Comparison of ENCODE assay signal across 23 cellular contexts in the genomic region with DNA sequence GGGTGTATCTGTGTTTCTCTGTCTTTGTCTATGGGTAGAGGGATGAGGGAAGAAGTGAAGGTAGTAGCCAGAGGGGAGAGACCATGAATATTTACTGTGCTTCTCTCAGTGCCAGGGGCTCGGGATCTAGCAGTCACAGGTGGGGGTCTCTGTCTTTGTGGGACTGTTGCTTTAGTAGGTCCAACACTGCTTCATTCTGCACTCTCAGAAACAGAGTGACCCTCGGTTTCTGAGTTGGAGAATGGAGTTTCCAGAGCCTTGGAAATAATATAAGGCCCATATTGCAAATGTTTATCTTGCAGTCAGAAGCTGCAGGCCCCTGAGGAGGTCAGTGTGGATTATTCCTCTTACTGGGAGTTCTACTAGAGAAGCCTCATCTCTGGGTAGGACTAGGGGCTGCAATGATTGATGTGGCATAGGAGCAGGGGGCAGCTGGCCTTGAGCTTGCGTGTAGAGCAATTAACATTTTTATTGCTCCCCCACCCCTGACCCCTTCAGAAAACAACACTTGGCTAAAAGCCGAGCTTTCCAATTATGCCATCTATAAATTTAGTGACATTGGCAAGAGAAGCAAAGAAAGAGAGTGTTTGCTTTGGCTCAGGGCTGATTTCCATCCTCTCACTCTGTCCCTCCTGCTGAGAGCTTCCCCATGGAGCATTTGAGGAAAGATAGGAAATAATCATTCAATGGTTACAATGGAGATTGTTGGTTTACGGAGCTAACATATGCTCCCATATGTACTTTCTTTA. TPM values are rescaled to one million over a fixed set of nuclear protein-coding genes. Genes with fewer than 3 reads are reported as not detected.
DNase-seq lines count a peak whose midpoint lies in the region; ATAC-seq lines count a peak whose summit lies in the region.
"Had no signal": no experiment of that assay in that cellular context is flagged by ENCODE, and none has a peak within 500 bp of the region (broad histone marks: within the 10 kb centered on the region; RNA-seq: fewer than 3 reads in every experiment).

No MANE protein-coding gene starts in this region.

- H3K4me3 ChIP-seq in H7 (ENCODE audit: insufficient read depth, low read depth, low read length), result no peak overlapping the region
- H3K4me3 ChIP-seq in CD8-positive, alpha-beta memory T cell (ENCODE audit: low read length), result no peak overlapping the region
- H3K4me3 ChIP-seq: gastrocnemius medialis, pancreas had no signal

- no peaks in the 10 kb centered on the region for H3K9me3 ChIP-seq in CD8-positive, alpha-beta memory T cell (ENCODE audit: low read length)
- H3K9me3 ChIP-seq: gastrocnemius medialis, pancreas had no signal

- no peak overlapping the region for H3K27ac ChIP-seq in CD8-positive, alpha-beta memory T cell (ENCODE audit: low read depth, low read length)
- H3K27ac ChIP-seq: gastrocnemius medialis, pancreas had no signal

- no peaks in the 10 kb centered on the region for H3K9me3 Mint-ChIP-seq in CD8-positive, alpha-beta memory T cell
- H3K9me3 Mint-ChIP-seq: activated CD4-positive, alpha-beta memory T cell treated with anti-CD3 and anti-CD28 coated beads for 36 hours; activated naive CD4-positive, alpha-beta T cell treated with anti-CD3 and anti-CD28 coated beads for 36 hours; memory B cell; stimulated activated memory B cell treated with anti-CD40 and anti-IgM and Interleukin-4, amounts not matched to agents 10 μg/mL and 1 μg/mL and 100 μg/mL, for 72 hours had no signal

- peaks cover 0 to 4% of the 10 kb centered on the region in 2 donors for H3K27me3 Mint-ChIP-seq in CD8-positive, alpha-beta memory T cell
- H3K27me3 Mint-ChIP-seq: activated CD4-positive, alpha-beta memory T cell treated with anti-CD3 and anti-CD28 coated beads for 36 hours; naive B cell had no signal

- DNase-seq in H7 (peak; percentile 15), NCI-H146 treated with DMSO at 0.1 percent for 48 hours (lab: John Stamatoyannopoulos, UW; ENCODE audit: unreplicated experiment) (peak; percentile 12), NCI-H510A treated with DMSO at 0.1 percent for 48 hours (lab: John Stamatoyannopoulos, UW) (peak; percentile 71), left kidney (ENCODE audit: low read depth, low spot score) (peak; percentile 89), NAMALWA (ENCODE audit: low spot score) (no peak), NOMO-1 (lab: John Stamatoyannopoulos, UW; ENCODE audit: unreplicated experiment in 2 of 2) (no peak)
- no peak for DNase-seq in CD8-positive, alpha-beta memory T cell
- DNase-seq: activated CD4-positive, alpha-beta memory T cell treated with anti-CD3 and anti-CD28 coated beads for 36 hours; activated naive CD4-positive, alpha-beta T cell treated with anti-CD3 and anti-CD28 coated beads for 36 hours; activated T-cell treated with anti-CD3 and anti-CD28 coated beads, Interleukin-2, amount 50 U/mL, for 1 hour; central memory CD4-positive, alpha-beta T cell; EL; gastrocnemius medialis; naive B cell; pancreas; Right ventricle myocardium superior had no signal

- no peak overlapping the region for H3K4me3 Mint-ChIP-seq in CD8-positive, alpha-beta memory T cell
- H3K4me3 Mint-ChIP-seq: activated CD4-positive, alpha-beta memory T cell treated with anti-CD3 and anti-CD28 coated beads for 36 hours; activated naive CD4-positive, alpha-beta T cell treated with anti-CD3 and anti-CD28 coated beads for 36 hours; memory B cell; naive B cell; stimulated activated memory B cell treated with anti-CD40 and anti-IgM and Interleukin-4, amounts not matched to agents 10 μg/mL and 1 μg/mL and 100 μg/mL, for 72 hours had no signal

- POLR2A ChIA-PET in CD8-positive, alpha-beta memory T cell (lab: Charles Lee), result no interaction called here

- no peak for ATAC-seq in HG02840 (IDR thresholded peaks at IDR 0.05; ENCODE audit: low FRiP score, unreplicated experiment)
- ATAC-seq: gastrocnemius medialis, pancreas had no signal

- no peak overlapping the region for H3K27ac Mint-ChIP-seq in CD8-positive, alpha-beta memory T cell
- H3K27ac Mint-ChIP-seq: activated CD4-positive, alpha-beta memory T cell treated with anti-CD3 and anti-CD28 coated beads for 36 hours; activated naive CD4-positive, alpha-beta T cell treated with anti-CD3 and anti-CD28 coated beads for 36 hours; memory B cell; naive B cell; stimulated activated memory B cell treated with anti-CD40 and anti-IgM and Interleukin-4, amounts not matched to agents 10 μg/mL and 1 μg/mL and 100 μg/mL, for 72 hours had no signal

- H3K4me1 ChIP-seq in CD8-positive, alpha-beta memory T cell (ENCODE audit: insufficient read depth, low read length), result no peaks in the 10 kb centered on the region
- H3K4me1 ChIP-seq: gastrocnemius medialis, pancreas had no signal

- peaks cover 0 to under 1% (median 0%) of the 10 kb centered on the region in 3 donors for H3K4me1 Mint-ChIP-seq in CD8-positive, alpha-beta memory T cell
- H3K4me1 Mint-ChIP-seq: memory B cell; naive B cell; stimulated activated memory B cell treated with anti-CD40 and anti-IgM and Interleukin-4, amounts not matched to agents 10 μg/mL and 1 μg/mL and 100 μg/mL, for 72 hours had no signal

- no peaks in the 10 kb centered on the region; the same call in none of the 2 replicates for H3K27me3 ChIP-seq in H7 (ENCODE audit: control insufficient read depth, insufficient read depth, low read length)
- no peaks in the 10 kb centered on the region for H3K27me3 ChIP-seq in CD8-positive, alpha-beta memory T cell (ENCODE audit: insufficient read depth, low read length, poor library complexity, severe bottlenecking)
- H3K27me3 ChIP-seq: gastrocnemius medialis, pancreas had no signal

- H3K36me3 Mint-ChIP-seq in CD8-positive, alpha-beta memory T cell, result no peaks in the 10 kb centered on the region
- H3K36me3 Mint-ChIP-seq: activated CD4-positive, alpha-beta memory T cell treated with anti-CD3 and anti-CD28 coated beads for 36 hours; memory B cell; naive B cell; stimulated activated memory B cell treated with anti-CD40 and anti-IgM and Interleukin-4, amounts not matched to agents 10 μg/mL and 1 μg/mL and 100 μg/mL, for 72 hours had no signal

- no peaks in the 10 kb centered on the region for H3K36me3 ChIP-seq in H7 (replicated peaks; ENCODE audit: control insufficient read depth, insufficient read depth, low read length)
- H3K36me3 ChIP-seq in CD8-positive, alpha-beta memory T cell (ENCODE audit: insufficient read depth, low read length), result no peaks in the 10 kb centered on the region
- H3K36me3 ChIP-seq: gastrocnemius medialis, pancreas had no signal

- CTCF ChIA-PET in CD8-positive, alpha-beta memory T cell (lab: Charles Lee), result no interaction called here

RNA-seq across cellular contexts. Expression of a gene that starts 55.0 kb away (rescaled TPM):
- 0.28 and 0.37 TPM in 2 replicates for total RNA-seq in H7 (2014; rRNA removed; shearing (Covaris generic))
- not detected for total RNA-seq in CD8-positive, alpha-beta memory T cell
- polyA plus RNA-seq in CD8-positive, alpha-beta memory T cell, result not detected
- total RNA-seq: activated CD4-positive, alpha-beta memory T cell treated with anti-CD3 and anti-CD28 coated beads for 36 hours; activated naive CD4-positive, alpha-beta T cell treated with anti-CD3 and anti-CD28 coated beads for 36 hours; gastrocnemius medialis; kidney epithelial cell; LHCN-M2; pancreas; Right ventricle myocardium superior; T-helper 1 cell treated with Interleukin-12 subunit alpha and Interleukin-12 subunit beta and Interleukin-4 antibody, amounts not matched to agents 30 ng/mL and 1 ng/mL, for 36 hours had no signal
- polyA plus RNA-seq: esophagus, pancreas had no signal

Comparison
In these comparisons a context has a peak if more than half of its experiments do, and no peak if none do; other contexts are left out.
1. DNase-seq: peak in H7 (single experiment), NCI-H146 treated with DMSO at 0.1 percent for 48 hours (single experiment), NCI-H510A treated with DMSO at 0.1 percent for 48 hours (single experiment) and left kidney (single experiment); none in CD8-positive, alpha-beta memory T cell (0 of 5), NAMALWA (single experiment) and NOMO-1 (0 of 2).